12 cellular contexts compared by ENCODE assay signal in genomic region chr9:121196389-121196788, GRCh38. TPM values are rescaled to one million over a fixed set of nuclear protein-coding genes. Genes with fewer than 3 reads are reported as not detected.
DNase-seq lines count a peak whose midpoint lies in the region; ATAC-seq and TF ChIP-seq lines count a peak whose summit lies in the region.
"Had no signal": no experiment of that assay in that cellular context is flagged by ENCODE, and none has a peak within 500 bp of the region (broad histone marks: within the 10 kb centered on the region; RNA-seq: fewer than 3 reads in every experiment).

No MANE protein-coding gene starts in this region.

- peaks cover 4% of the 10 kb centered on the region; the same call in 1 of the 2 replicates for H3K36me3 ChIP-seq in BE2C
- H3K36me3 ChIP-seq in Loucy (ENCODE audit: insufficient read depth, low read length) = no peaks in the 10 kb centered on the region
- H3K36me3 ChIP-seq in hepatocyte (replicated peaks; ENCODE audit: insufficient read depth, low read depth) = no peaks in the 10 kb centered on the region
- no peaks in the 10 kb centered on the region for H3K36me3 ChIP-seq in vagina

- no peaks in the 10 kb centered on the region for H3K9me3 Mint-ChIP-seq in chondrocyte (ENCODE audit: low read depth)
- H3K9me3 Mint-ChIP-seq: CD14-positive monocyte, IgD-negative memory B cell had no signal

- no peaks in the 10 kb centered on the region for H3K27me3 ChIP-seq in BE2C
- no peaks in the 10 kb centered on the region for H3K27me3 ChIP-seq in Loucy (ENCODE audit: insufficient read depth, low read length, poor library complexity, severe bottlenecking)
- no peaks in the 10 kb centered on the region for H3K27me3 ChIP-seq in hepatocyte
- no peaks in the 10 kb centered on the region for H3K27me3 ChIP-seq in vagina

- peak overlapping the region; percentile 89 for H3K9ac ChIP-seq in Loucy (ENCODE audit: low read depth, low read length, poor library complexity, severe bottlenecking)

- no peak overlapping the region for H3K27ac Mint-ChIP-seq in chondrocyte (ENCODE audit: unreplicated experiment)

- H3K36me3 Mint-ChIP-seq in chondrocyte (ENCODE audit: low read depth) = no peaks in the 10 kb centered on the region

- H3K4me1 Mint-ChIP-seq in chondrocyte (ENCODE audit: low read depth) = peaks cover 80% of the 10 kb centered on the region

- H3F3A ChIP-seq in Loucy (ENCODE audit: low read depth) = 0 out of 2 replicates have a peak, but pooled peaks cover 4% of the 10 kb centered on the region

- H3K4me2 ChIP-seq in Loucy (ENCODE audit: low read depth, low read length, poor library complexity, severe bottlenecking) = peak overlapping the region; percentile 99
- peak overlapping the region; percentile 94 for H3K4me2 ChIP-seq in hepatocyte

- no peaks in the 10 kb centered on the region for H3K27me3 Mint-ChIP-seq in chondrocyte (ENCODE audit: low read depth)
- H3K27me3 Mint-ChIP-seq: IgD-negative memory B cell had no signal

- H2AFZ ChIP-seq in Loucy (ENCODE audit: low read length) = no peak overlapping the region
- no peak overlapping the region for H2AFZ ChIP-seq in hepatocyte

- H4K20me1 ChIP-seq in Loucy (ENCODE audit: insufficient read depth, low read length, poor library complexity, severe bottlenecking) (peaks cover 99% of the 10 kb centered on the region), hepatocyte (ENCODE audit: insufficient read depth, poor library complexity, severe bottlenecking) (peaks cover 96% of the 10 kb centered on the region)

- no peak overlapping the region for H3K4me3 ChIP-seq in BE2C (ENCODE audit: low read depth, low read length)
- H3K4me3 ChIP-seq in Loucy (ENCODE audit: low read length, poor library complexity, severe bottlenecking) = peak overlapping the region; percentile 94
- no peak overlapping the region for H3K4me3 ChIP-seq in hepatocyte
- no peak overlapping the region for H3K4me3 ChIP-seq in vagina

- H3K9me2 ChIP-seq in Loucy (replicated peaks; ENCODE audit: low read depth, low read length) (no peaks in the 10 kb centered on the region), hepatocyte (replicated peaks; ENCODE audit: insufficient read depth) (no peaks in the 10 kb centered on the region)

- WGBS in hepatocyte (ENCODE audit: low lambda C conversion rate, missing lambda C conversion rate) = 52% methylated on average over 4 of the region's 4 CpGs

- ATAC-seq in GM18909 (IDR thresholded peaks at IDR 0.05; ENCODE audit: poor library complexity, unreplicated experiment) (peak; percentile 54), GM21528 (IDR thresholded peaks at IDR 0.05; ENCODE audit: low FRiP score, unreplicated experiment) (no peak)

- TF ChIP-seq POLR2A in vagina (IDR thresholded peaks at IDR 0.05) = no peak

- H3K79me2 ChIP-seq in Loucy (ENCODE audit: insufficient read depth, low read length) = peaks cover 100% of the 10 kb centered on the region
- peaks cover 100% of the 10 kb centered on the region for H3K79me2 ChIP-seq in hepatocyte

- no peak overlapping the region for H3K4me3 Mint-ChIP-seq in chondrocyte (ENCODE audit: unreplicated experiment)
- H3K4me3 Mint-ChIP-seq: CD14-positive monocyte had no signal

- DNase-seq in BE2C (peak; percentile 16), hepatocyte (ENCODE audit: low spot score) (no peak), vagina (ENCODE audit: extremely low spot score in 2 of 2) (no peak), NCI-H2196 treated with DMSO at 0.1 percent for 48 hours (lab: John Stamatoyannopoulos, UW; ENCODE audit: unreplicated experiment) (no peak), chondrocyte (ENCODE audit: low spot score) (no peak)
- DNase-seq: retina, T-helper 1 cell had no signal

- intact Hi-C loops in vagina (cut with DNase I) = no loop called here

- TF ChIP-seq CTCF in BE2C (IDR thresholded peaks at IDR 0.05; ENCODE audit: low read depth, low read length) = no peak
- no peak for TF ChIP-seq CTCF in Loucy (conservative IDR thresholded peaks at IDR 0.05; ENCODE audit: low read length)
- TF ChIP-seq CTCF in hepatocyte (IDR thresholded peaks at IDR 0.05; ENCODE audit: poor library complexity) = no peak
- TF ChIP-seq CTCF in vagina (IDR thresholded peaks at IDR 0.05) = no peak
- TF ChIP-seq CTCF in chondrocyte (IDR thresholded peaks at IDR 0.05) = no peak

- H3K9me3 ChIP-seq in BE2C = no peaks in the 10 kb centered on the region
- H3K9me3 ChIP-seq in Loucy (ENCODE audit: insufficient read depth, low read depth, low read length) = no peaks in the 10 kb centered on the region
- H3K9me3 ChIP-seq in hepatocyte (ENCODE audit: low read depth) = no peaks in the 10 kb centered on the region
- no peaks in the 10 kb centered on the region for H3K9me3 ChIP-seq in vagina

- H3K27ac ChIP-seq in hepatocyte (no peak overlapping the region), vagina (no peak overlapping the region)

- peaks cover 7% of the 10 kb centered on the region for H3K4me1 ChIP-seq in BE2C
- H3K4me1 ChIP-seq in Loucy (ENCODE audit: insufficient read depth, low read length, poor library complexity, severe bottlenecking) = peaks cover 83% of the 10 kb centered on the region
- H3K4me1 ChIP-seq in hepatocyte (ENCODE audit: insufficient read depth) = peaks cover 55% of the 10 kb centered on the region
- peaks cover 93% of the 10 kb centered on the region for H3K4me1 ChIP-seq in vagina

RNA-seq across cellular contexts. Expression of gene RAB14, which starts 5.3 kb away (rescaled TPM):
- 56.2 TPM for polyA plus RNA-seq in BE2C (2012; ENCODE audit: insufficient read depth, insufficient read length, low read depth)
- total RNA-seq in hepatocyte (58.7 and 59.0 TPM in 2 replicates), vagina (29.0 TPM), chondrocyte (58.6 to 68.0 TPM (median 64.3 TPM) in 3 replicates)
- 54.8 and 61.9 TPM in 2 replicates for polyA plus RNA-seq in hepatocyte
